In the genomic region with DNA sequence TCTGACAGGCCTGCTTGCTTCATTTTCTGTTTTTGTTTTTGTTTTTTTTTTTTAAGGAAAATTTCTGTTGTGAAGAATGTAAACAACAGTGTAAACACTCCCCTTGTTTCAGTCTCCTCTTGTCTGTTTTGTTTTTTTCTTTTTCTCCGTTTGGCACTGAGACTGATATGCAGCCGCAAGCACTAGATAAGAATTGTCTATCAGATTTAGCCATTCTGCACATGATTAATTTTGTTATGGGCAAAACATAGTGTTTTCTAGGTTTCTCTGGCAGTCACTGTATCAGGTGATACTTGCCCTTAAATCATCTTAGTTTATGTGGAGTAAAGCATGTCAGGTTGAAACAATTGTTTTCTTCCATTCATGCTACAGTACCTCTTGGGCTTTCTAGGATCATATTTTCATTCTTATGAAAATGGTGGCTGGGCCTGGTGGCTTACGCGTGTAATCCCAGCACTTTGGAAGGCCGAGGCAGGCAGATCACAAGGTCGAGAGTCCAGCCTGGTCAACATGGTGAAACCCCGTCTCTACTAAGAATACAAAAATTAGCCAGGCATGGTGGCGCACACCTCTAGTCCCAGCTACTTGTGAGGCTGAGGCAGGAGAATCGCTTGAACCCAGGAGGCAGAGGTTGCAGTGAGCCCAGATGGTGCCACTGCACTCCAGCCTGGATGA, we compare ENCODE assay signal across 24 cellular contexts. TPM values are rescaled to one million over a fixed set of nuclear protein-coding genes. Genes with fewer than 3 reads are reported as not detected.
A peak's percentile ranks its signal among the peaks of the same experiment; 100 is the strongest.
DNase-seq lines count a peak whose midpoint lies in the region; FAIRE-seq lines count a peak whose summit lies in the region.
"Had no signal": no experiment of that assay in that cellular context is flagged by ENCODE, and none has a peak within 500 bp of the region (broad histone marks: within the 10 kb centered on the region; RNA-seq: fewer than 3 reads in every experiment).

No MANE protein-coding gene starts in this region.

- peak; percentile 75 for FAIRE-seq in endometrium (lab: Jason Lieb, UNC)
- FAIRE-seq: A549 had no signal

- H3K9me3 Mint-ChIP-seq in activated CD4-positive, alpha-beta T cell treated with anti-CD3 and anti-CD28 coated beads, Interleukin-2, amount 10 ng/mL, durations not matched to agents 7 days and 5 days, result peaks cover 3% of the 10 kb centered on the region
- H3K9me3 Mint-ChIP-seq in CD8-positive, alpha-beta memory T cell, result no peaks in the 10 kb centered on the region
- no peaks in the 10 kb centered on the region for H3K9me3 Mint-ChIP-seq in T-helper 2 cell treated with Interferon-gamma antibody and Interleukin-4, amounts not matched to agents 5 μg/mL and 100 μg/mL, for 36 hours
- H3K9me3 Mint-ChIP-seq: memory B cell had no signal

- H3K36me3 ChIP-seq in CD8-positive, alpha-beta memory T cell (ENCODE audit: insufficient read depth, low read length), result no peaks in the 10 kb centered on the region
- H3K36me3 ChIP-seq: esophagus muscularis mucosa, uterus had no signal

- CTCF ChIA-PET in activated CD4-positive, alpha-beta T cell treated with anti-CD3 and anti-CD28 coated beads, Interleukin-2, amount 10 ng/mL, durations not matched to agents 7 days and 5 days (lab: Charles Lee), result interaction anchor here (0.7 kb wide), 1 partner anchor 501 kb away, joined by 3 read pairs; no protein-coding TSS in a partner anchor
- CTCF ChIA-PET in CD8-positive, alpha-beta memory T cell (lab: Charles Lee), result no interaction called here

- POLR2A ChIA-PET in activated CD4-positive, alpha-beta T cell treated with anti-CD3 and anti-CD28 coated beads, Interleukin-2, amount 10 ng/mL, durations not matched to agents 7 days and 5 days (lab: Charles Lee), result no interaction called here
- POLR2A ChIA-PET in CD8-positive, alpha-beta memory T cell (lab: Charles Lee), result no interaction called here

- no peak overlapping the region for H3K4me3 ChIP-seq in CD8-positive, alpha-beta memory T cell (ENCODE audit: low read length)
- H3K4me3 ChIP-seq: A549, esophagus muscularis mucosa, hepatocyte, uterus had no signal

- H3K27ac Mint-ChIP-seq in activated CD4-positive, alpha-beta T cell treated with anti-CD3 and anti-CD28 coated beads, Interleukin-2, amount 10 ng/mL, durations not matched to agents 7 days and 5 days, result peak overlapping the region; percentile 63
- peak overlapping the region in 6 of 8 donors; percentile 20 to 87 (median 62) for H3K27ac Mint-ChIP-seq in CD8-positive, alpha-beta memory T cell
- H3K27ac Mint-ChIP-seq in T-helper 2 cell treated with Interferon-gamma antibody and Interleukin-4, amounts not matched to agents 5 μg/mL and 100 μg/mL, for 36 hours, result peak overlapping the region; percentile 73
- H3K27ac Mint-ChIP-seq: B cell, memory B cell had no signal

- H3K4me3 Mint-ChIP-seq in activated CD4-positive, alpha-beta T cell treated with anti-CD3 and anti-CD28 coated beads, Interleukin-2, amount 10 ng/mL, durations not matched to agents 7 days and 5 days, result no peak overlapping the region
- peak overlapping the region in 6 of 7 donors; percentile 4 to 78 (median 42) for H3K4me3 Mint-ChIP-seq in CD8-positive, alpha-beta memory T cell
- H3K4me3 Mint-ChIP-seq in T-helper 2 cell treated with Interferon-gamma antibody and Interleukin-4, amounts not matched to agents 5 μg/mL and 100 μg/mL, for 36 hours, result peak overlapping the region; percentile 62
- H3K4me3 Mint-ChIP-seq: B cell, memory B cell had no signal

- DNase-seq in activated CD4-positive, alpha-beta T cell treated with anti-CD3 and anti-CD28 coated beads, Interleukin-2, amount 10 ng/mL, durations not matched to agents 7 days and 5 days, result no peak
- DNase-seq in activated CD4-positive, alpha-beta T cell treated with anti-CD3 and anti-CD28 coated beads, Interleukin-2, amount 50 U/mL, for 4 hours, result no peak
- no peak for DNase-seq in CD8-positive, alpha-beta memory T cell
- DNase-seq in T-helper 2 cell treated with Interferon-gamma antibody and Interleukin-4, amounts not matched to agents 5 μg/mL and 100 μg/mL, for 36 hours (ENCODE audit: low spot score), result no peak
- DNase-seq in stimulated activated naive CD4-positive, alpha-beta T cell treated with Interleukin-2 at 50 U/mL for 16 hours (lab: John Stamatoyannopoulos, UW), result no peak
- DNase-seq in amygdala (lab: John Stamatoyannopoulos, UW) (no peak), AG20443 (ENCODE audit: low spot score) (no peak)
- DNase-seq: activated CD4-positive, alpha-beta T cell treated with anti-CD3 and anti-CD28 coated beads for 4 hours; DMS79 treated with DMSO at 0.1 percent for 48 hours; foreskin melanocyte; H7; KBM-7; NCI-H1436 treated with DMSO at 0.1 percent for 48 hours; NK-92 treated with Interleukin-12 subunit alpha and Interleukin-12 subunit beta, amount 100 ng/mL, for 24 hours; nucleus accumbens; SIG-M5; stimulated activated CD4-positive, alpha-beta T cell treated with anti-CD3 and anti-CD28 coated beads, Interleukin-1b, Interleukin-23, amount 100 ng/mL, for 48 hours; uterus had no signal

- no peaks in the 10 kb centered on the region for H3K27me3 ChIP-seq in CD8-positive, alpha-beta memory T cell (ENCODE audit: insufficient read depth, low read length, poor library complexity, severe bottlenecking)
- H3K27me3 ChIP-seq: esophagus muscularis mucosa, hepatocyte, uterus had no signal

- H3K27me3 Mint-ChIP-seq in activated CD4-positive, alpha-beta T cell treated with anti-CD3 and anti-CD28 coated beads, Interleukin-2, amount 10 ng/mL, durations not matched to agents 7 days and 5 days, result no peaks in the 10 kb centered on the region
- H3K27me3 Mint-ChIP-seq in CD8-positive, alpha-beta memory T cell, result no peaks in the 10 kb centered on the region
- H3K27me3 Mint-ChIP-seq in T-helper 2 cell treated with Interferon-gamma antibody and Interleukin-4, amounts not matched to agents 5 μg/mL and 100 μg/mL, for 36 hours (ENCODE audit: low read depth), result peaks cover 14% of the 10 kb centered on the region

- H3K9me3 ChIP-seq in CD8-positive, alpha-beta memory T cell (ENCODE audit: low read length), result no peaks in the 10 kb centered on the region
- H3K9me3 ChIP-seq: A549, esophagus muscularis mucosa, uterus had no signal

- peaks cover 24% of the 10 kb centered on the region for H3K4me1 Mint-ChIP-seq in activated CD4-positive, alpha-beta T cell treated with anti-CD3 and anti-CD28 coated beads, Interleukin-2, amount 10 ng/mL, durations not matched to agents 7 days and 5 days
- peaks cover 26 to 32% (median 29%) of the 10 kb centered on the region in 3 donors for H3K4me1 Mint-ChIP-seq in CD8-positive, alpha-beta memory T cell
- H3K4me1 Mint-ChIP-seq in T-helper 2 cell treated with Interferon-gamma antibody and Interleukin-4, amounts not matched to agents 5 μg/mL and 100 μg/mL, for 36 hours (ENCODE audit: low read depth), result peaks cover 24% of the 10 kb centered on the region
- H3K4me1 Mint-ChIP-seq: B cell, memory B cell had no signal

- peaks cover 11% of the 10 kb centered on the region for H3K4me1 ChIP-seq in CD8-positive, alpha-beta memory T cell (ENCODE audit: insufficient read depth, low read length)
- H3K4me1 ChIP-seq: uterus had no signal

- no peaks in the 10 kb centered on the region for H3K36me3 Mint-ChIP-seq in activated CD4-positive, alpha-beta T cell treated with anti-CD3 and anti-CD28 coated beads, Interleukin-2, amount 10 ng/mL, durations not matched to agents 7 days and 5 days (ENCODE audit: low read depth)
- H3K36me3 Mint-ChIP-seq in CD8-positive, alpha-beta memory T cell, result no peaks in the 10 kb centered on the region
- no peaks in the 10 kb centered on the region for H3K36me3 Mint-ChIP-seq in T-helper 2 cell treated with Interferon-gamma antibody and Interleukin-4, amounts not matched to agents 5 μg/mL and 100 μg/mL, for 36 hours (ENCODE audit: low read depth)
- H3K36me3 Mint-ChIP-seq: memory B cell had no signal

- no peak overlapping the region for H3K27ac ChIP-seq in CD8-positive, alpha-beta memory T cell (ENCODE audit: low read depth, low read length)
- H3K27ac ChIP-seq: A549, esophagus muscularis mucosa, hepatocyte, uterus had no signal

RNA-seq across cellular contexts. Expression of a gene that starts 12.9 kb away (rescaled TPM):
- 100 to 1,000 TPM in 1 of 2 experiments, 10 to 100 TPM in 1; 84.4 to 100 TPM for total RNA-seq in activated CD4-positive, alpha-beta T cell treated with anti-CD3 and anti-CD28 coated beads, Interleukin-2, amount 10 ng/mL, durations not matched to agents 7 days and 5 days
- 10 to 100 TPM; 48.8 to 50.3 TPM for total RNA-seq in CD8-positive, alpha-beta memory T cell
- 130 TPM for polyA plus RNA-seq in CD8-positive, alpha-beta memory T cell
